8 cellular contexts compared by ENCODE assay signal in genomic region chr11:64854534-64855502, GRCh38. TPM values are rescaled to one million over a fixed set of nuclear protein-coding genes. Genes with fewer than 3 reads are reported as not detected.
DNase-seq lines count a peak whose midpoint lies in the region; ATAC-seq and TF ChIP-seq lines count a peak whose summit lies in the region.

No MANE protein-coding gene starts in this region.

- no peaks in the 10 kb centered on the region for H3K27me3 ChIP-seq in BLaER1
- H3K27me3 ChIP-seq in foreskin keratinocyte, result no peaks in the 10 kb centered on the region
- H3K27me3 ChIP-seq in prostate gland (replicated peaks; ENCODE audit: insufficient read depth), result no peaks in the 10 kb centered on the region

- peaks cover 57% of the 10 kb centered on the region for H4K20me1 ChIP-seq in BLaER1

- 80% methylated on average over 43 of the region's 45 CpGs for WGBS in prostate gland

- H3K4me3 Mint-ChIP-seq in activated T-helper 17 cell treated with anti-CD3 and anti-CD28 coated beads, Interleukin-2, amount 50 U/mL, for 72 hours, result peak overlapping the region; percentile 87

- ATAC-seq in activated T-helper 17 cell treated with anti-CD3 and anti-CD28 coated beads, Interleukin-2, amount 50 U/mL, for 72 hours (replicated peaks), result no peak
- peak; percentile 80 for ATAC-seq in foreskin keratinocyte

- H3K4me3 ChIP-seq in BLaER1, result peak overlapping the region; percentile 36; the same call in 1 of the 2 replicates
- H3K4me3 ChIP-seq in prostate gland, result no peak overlapping the region

- H3K27me3 Mint-ChIP-seq in activated T-helper 17 cell treated with anti-CD3 and anti-CD28 coated beads, Interleukin-2, amount 50 U/mL, for 72 hours, result no peaks in the 10 kb centered on the region

- intact Hi-C loops in prostate gland (cut with DNase I), result loop anchor here (10.0 kb wide), 1 partner anchor 260 kb away; the partner anchor contains the start of genes TM7SF2 and ZNHIT2

- in situ Hi-C loops in KBM-7 (cut with MboI; ENCODE audit: low pct_unique_long_range_greater_than_20kb, low sequenced_read_pairs), result no loop called here

- TF ChIP-seq CTCF in foreskin keratinocyte (conservative IDR thresholded peaks at IDR 0.05) (no peak), prostate gland (IDR thresholded peaks at IDR 0.05) (no peak)

- H3K9me3 ChIP-seq in BLaER1 (no peaks in the 10 kb centered on the region), KOPT-K1 (ENCODE audit: insufficient read depth, low read length, poor library complexity, severe bottlenecking) (no peaks in the 10 kb centered on the region), prostate gland (no peaks in the 10 kb centered on the region)

- peak overlapping the region; percentile 97 for H3K4me2 ChIP-seq in BLaER1

- H3K27ac ChIP-seq in BLaER1 (no peak overlapping the region), KOPT-K1 (ENCODE audit: low read depth, low read length, poor library complexity, severe bottlenecking) (peak overlapping the region; percentile 33), foreskin keratinocyte (peak overlapping the region; percentile 61), prostate gland (peak overlapping the region; percentile 19 to 36)

- peak; percentile 80 to 90 for DNase-seq in foreskin keratinocyte
- no peak for DNase-seq in prostate gland (ENCODE audit: low spot score)
- DNase-seq in DMS114 treated with DMSO at 0.1 percent for 48 hours (lab: John Stamatoyannopoulos, UW; ENCODE audit: unreplicated experiment), result no peak
- DNase-seq in KBM-7, result no peak
- DNase-seq in D341Med (ENCODE audit: low spot score), result no peak

- H3K27ac Mint-ChIP-seq in activated T-helper 17 cell treated with anti-CD3 and anti-CD28 coated beads, Interleukin-2, amount 50 U/mL, for 72 hours, result peak overlapping the region; percentile 84

- 0 out of 2 replicates have a peak overlapping the region, but pooled peaks have one; percentile 3 for H3K9ac ChIP-seq in BLaER1

- no peak for TF ChIP-seq POLR2A in prostate gland (IDR thresholded peaks at IDR 0.05)

- no peaks in the 10 kb centered on the region for H3K9me3 Mint-ChIP-seq in activated T-helper 17 cell treated with anti-CD3 and anti-CD28 coated beads, Interleukin-2, amount 50 U/mL, for 72 hours

- peaks cover 42% of the 10 kb centered on the region for H3K4me1 Mint-ChIP-seq in activated T-helper 17 cell treated with anti-CD3 and anti-CD28 coated beads, Interleukin-2, amount 50 U/mL, for 72 hours

- H3K36me3 Mint-ChIP-seq in activated T-helper 17 cell treated with anti-CD3 and anti-CD28 coated beads, Interleukin-2, amount 50 U/mL, for 72 hours (ENCODE audit: low read depth), result peaks cover 84% of the 10 kb centered on the region

- H3K4me1 ChIP-seq in BLaER1 (peaks cover 100% of the 10 kb centered on the region), foreskin keratinocyte (peaks cover 28% of the 10 kb centered on the region), prostate gland (replicated peaks) (no peaks in the 10 kb centered on the region)

- H3K36me3 ChIP-seq in BLaER1, result peaks cover 45% of the 10 kb centered on the region
- peaks cover 50% of the 10 kb centered on the region for H3K36me3 ChIP-seq in KOPT-K1 (ENCODE audit: insufficient read depth, low read length)
- peaks cover 0 to 3% of the 10 kb centered on the region in 2 donors for H3K36me3 ChIP-seq in prostate gland

RNA-seq across cellular contexts. Expression of gene CDC42BPG, which starts 10.4 kb away (rescaled TPM):
- under 1 TPM; 0.37 to 0.71 TPM for total RNA-seq in activated T-helper 17 cell treated with anti-CD3 and anti-CD28 coated beads, Interleukin-2, amount 50 U/mL, for 72 hours
- total RNA-seq in foreskin keratinocyte (10.3 and 11.1 TPM in 2 replicates), prostate gland (10 to 100 TPM; 17.2 to 24.0 TPM)
- polyA plus RNA-seq in foreskin keratinocyte, result 4.7 and 5.3 TPM in 2 replicates

RNA-seq across cellular contexts. Expression of gene EHD1, which starts 23.6 kb away (rescaled TPM):
- 100 to 1,000 TPM in 1 of 2 donors, 10 to 100 TPM in 1; 96.5 to 107 TPM for total RNA-seq in activated T-helper 17 cell treated with anti-CD3 and anti-CD28 coated beads, Interleukin-2, amount 50 U/mL, for 72 hours
- total RNA-seq in foreskin keratinocyte (94.9 and 114 TPM in 2 replicates), prostate gland (100 to 1,000 TPM in 1 of 2 donors, 10 to 100 TPM in 1; 38.8 to 104 TPM)
- 90.4 and 115 TPM in 2 replicates for polyA plus RNA-seq in foreskin keratinocyte

RNA-seq across cellular contexts. Expression of gene MEN1, which starts 44.5 kb away (rescaled TPM):
- 10 to 100 TPM; 17.9 to 28.2 TPM for total RNA-seq in activated T-helper 17 cell treated with anti-CD3 and anti-CD28 coated beads, Interleukin-2, amount 50 U/mL, for 72 hours
- total RNA-seq in foreskin keratinocyte (27.3 and 30.8 TPM in 2 replicates), prostate gland (10 to 100 TPM; 27.9 to 45.5 TPM)
- polyA plus RNA-seq in foreskin keratinocyte, result 30.2 and 35.3 TPM in 2 replicates

RNA-seq across cellular contexts. Expression of gene MAP4K2, which starts 51.8 kb away (rescaled TPM):
- 10 to 100 TPM; 65.9 to 82.5 TPM for total RNA-seq in activated T-helper 17 cell treated with anti-CD3 and anti-CD28 coated beads, Interleukin-2, amount 50 U/mL, for 72 hours
- total RNA-seq in foreskin keratinocyte (26.3 and 27.8 TPM in 2 replicates), prostate gland (10 to 100 TPM; 10.7 to 35.8 TPM)
- polyA plus RNA-seq in foreskin keratinocyte, result 25.7 and 26.9 TPM in 2 replicates

Comparison
In these comparisons a context has a peak if more than half of its experiments do, and no peak if none do; other contexts are left out.
1. DNase-seq: peak in foreskin keratinocyte (2 of 2); none in prostate gland (single experiment), DMS114 treated with DMSO at 0.1 percent for 48 hours (single experiment), KBM-7 (single experiment) and D341Med (single experiment).